In the genomic region with DNA sequence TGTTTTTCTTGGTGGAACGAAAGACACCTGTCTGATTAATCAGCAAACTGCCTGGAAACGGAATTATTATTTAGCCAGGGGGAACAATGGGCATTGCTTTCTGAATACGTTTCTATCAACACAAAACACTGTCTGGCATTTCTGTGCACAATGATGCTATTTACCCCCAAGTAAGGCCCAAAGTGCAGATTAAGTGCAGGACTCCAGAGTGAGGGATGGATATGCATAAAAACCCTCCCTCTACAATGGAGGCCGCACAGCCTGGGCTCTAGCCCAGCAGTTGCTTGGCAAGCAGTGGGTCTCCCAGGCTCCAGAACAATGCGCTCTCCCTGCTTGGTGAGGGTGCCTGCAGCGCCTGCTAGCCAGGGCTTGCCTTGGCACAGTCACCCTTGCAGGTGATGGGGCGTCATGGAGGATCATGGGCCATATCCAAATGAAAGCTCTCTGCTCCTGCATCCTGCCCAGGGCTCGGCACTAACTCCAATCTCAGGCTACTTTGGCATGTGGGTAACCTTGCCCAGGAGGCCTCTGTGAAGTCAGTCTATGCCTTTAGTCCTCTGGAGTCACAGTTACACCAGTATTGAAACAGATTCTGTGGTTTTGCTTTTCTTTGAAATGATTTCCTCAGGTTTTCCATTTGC, we compare ENCODE assay signal across 1 cellular context.
TF ChIP-seq lines count a peak whose summit lies in the region.

No MANE protein-coding gene starts in this region.

TF ChIP-seq in HepG2, 621 proteins besides CTCF, POLR2A, EP300 and RAD21:
- TF ChIP-seq, protein P1, sequence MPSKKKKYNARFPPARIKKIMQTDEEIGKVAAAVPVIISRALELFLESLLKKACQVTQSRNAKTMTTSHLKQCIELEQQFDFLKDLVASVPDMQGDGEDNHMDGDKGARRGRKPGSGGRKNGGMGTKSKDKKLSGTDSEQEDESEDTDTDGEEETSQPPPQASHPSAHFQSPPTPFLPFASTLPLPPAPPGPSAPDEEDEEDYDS (CRISPR knock-in tag; IDR thresholded peaks at IDR 0.05) = no peak
- TF ChIP-seq NFATC3 (CRISPR knock-in tag; IDR thresholded peaks at IDR 0.05) (no peak), NR2C2 (CRISPR knock-in tag; IDR thresholded peaks at IDR 0.05; ENCODE audit: borderline replicate concordance) (no peak)
TF ChIP-seq in HepG2: peak in this region for 0.
